Comparison of ENCODE assay signal across 8 cellular contexts in the genomic region with DNA sequence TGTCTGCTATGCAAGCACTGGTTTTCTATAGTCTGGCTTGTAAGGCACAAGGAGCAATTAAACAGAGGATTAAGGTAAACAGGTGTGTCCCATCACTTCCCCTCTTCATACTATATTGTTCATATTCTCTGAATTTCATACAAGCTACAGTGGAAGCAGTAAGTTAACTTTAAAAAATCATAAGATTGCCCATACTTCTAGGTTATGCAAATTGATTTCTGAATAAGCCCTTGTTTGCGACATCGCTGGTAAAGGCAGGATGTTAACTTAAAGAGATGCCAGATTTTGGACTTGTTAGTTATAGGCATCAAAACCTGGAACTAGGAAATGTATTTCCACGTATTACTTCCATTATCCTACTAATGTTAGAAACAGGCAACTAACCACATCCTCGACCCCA. TPM values are rescaled to one million over a fixed set of nuclear protein-coding genes. Genes with fewer than 3 reads are reported as not detected.
A peak's percentile ranks its signal among the peaks of the same experiment; 100 is the strongest.
DNase-seq lines count a peak whose midpoint lies in the region; ATAC-seq, FAIRE-seq and TF ChIP-seq lines count a peak whose summit lies in the region.

No MANE protein-coding gene starts in this region.

- no peak for DNase-seq in GM18507 (ENCODE audit: extremely low spot score, insufficient read length, low read depth)
- DNase-seq in Peyer's patch = no peak
- peak; percentile 36 for DNase-seq in fibroblast of gingiva (ENCODE audit: low read depth)
- no peak for DNase-seq in skeletal muscle cell (ENCODE audit: low read depth)
- no peak for DNase-seq in iPS-NIHi7 (ENCODE audit: extremely low spot score)

- H3K4me1 ChIP-seq in Peyer's patch = peaks cover 0 to 13% (median 6%) of the 10 kb centered on the region in 4 donors

- TF ChIP-seq CTCF in Peyer's patch (IDR thresholded peaks at IDR 0.05) = no peak

- H3K9me3 ChIP-seq in Peyer's patch = no peaks in the 10 kb centered on the region

- ATAC-seq in HG02885 (IDR thresholded peaks at IDR 0.05; ENCODE audit: poor library complexity, unreplicated experiment) (no peak), HG02588 (IDR thresholded peaks at IDR 0.05; ENCODE audit: unreplicated experiment) (no peak), GM19395 (IDR thresholded peaks at IDR 0.05; ENCODE audit: unreplicated experiment) (no peak)

- no peaks in the 10 kb centered on the region for H3K27me3 ChIP-seq in Peyer's patch

- H3K4me3 ChIP-seq in Peyer's patch (peak overlapping the region; percentile 66 to 90 (median 82)), skeletal muscle cell (ENCODE audit: low read depth, low read length) (peak overlapping the region; percentile 93)

- peak overlapping the region in 3 of 4 donors; percentile 80 to 98 (median 82) for H3K27ac ChIP-seq in Peyer's patch

- no peak for TF ChIP-seq POLR2A in Peyer's patch (IDR thresholded peaks at IDR 0.05)

- H3K36me3 ChIP-seq in Peyer's patch = no peaks in the 10 kb centered on the region

- FAIRE-seq in GM18507 (lab: Jason Lieb, UNC) = peak; percentile 26

RNA-seq across cellular contexts. Expression of gene TMEM131L, which starts 1.0 kb away (rescaled TPM):
- total RNA-seq in Peyer's patch = 10 to 100 TPM in 1 of 4 donors, 1 to 10 TPM in 3; 5.2 to 54.5 (median 7.0) TPM
